Comparison of ENCODE assay signal across 17 cellular contexts in the genomic region with DNA sequence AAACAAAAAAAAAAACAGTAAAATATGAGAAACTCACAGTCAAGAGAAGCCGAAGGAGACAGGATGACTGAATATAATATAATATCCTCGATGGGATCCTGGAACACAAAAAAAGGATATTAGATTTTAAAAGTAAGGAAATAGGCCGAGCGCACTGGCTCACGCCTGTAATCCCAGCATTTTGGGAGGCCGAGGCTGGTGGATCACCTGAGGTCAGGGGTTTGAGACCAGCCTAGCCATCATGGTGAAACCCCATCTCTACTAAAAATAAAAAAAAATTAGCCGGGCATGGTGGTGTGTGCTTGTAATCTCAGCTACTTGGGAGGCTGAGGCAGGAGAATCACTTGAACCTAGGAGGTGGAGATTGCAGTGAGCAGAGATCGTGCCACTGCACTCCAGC. TPM values are rescaled to one million over a fixed set of nuclear protein-coding genes. Genes with fewer than 3 reads are reported as not detected.
"Had no signal": no experiment of that assay in that cellular context is flagged by ENCODE, and none has a peak within 500 bp of the region (broad histone marks: within the 10 kb centered on the region; RNA-seq: fewer than 3 reads in every experiment).

A gene with protein sequence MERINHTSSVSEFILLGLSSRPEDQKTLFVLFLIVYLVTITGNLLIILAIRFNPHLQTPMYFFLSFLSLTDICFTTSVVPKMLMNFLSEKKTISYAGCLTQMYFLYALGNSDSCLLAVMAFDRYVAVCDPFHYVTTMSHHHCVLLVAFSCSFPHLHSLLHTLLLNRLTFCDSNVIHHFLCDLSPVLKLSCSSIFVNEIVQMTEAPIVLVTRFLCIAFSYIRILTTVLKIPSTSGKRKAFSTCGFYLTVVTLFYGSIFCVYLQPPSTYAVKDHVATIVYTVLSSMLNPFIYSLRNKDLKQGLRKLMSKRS (minus strand): TSS at position 101 of the 400 bp plus-strand sequence. CDS start 14,907 bp downstream, outside the sequence.

RNA-seq across cellular contexts. Expression of the gene that starts here (rescaled TPM):
- total RNA-seq: activated naive CD4-positive, alpha-beta T cell treated with anti-CD3 and anti-CD28 coated beads for 36 hours; activated naive CD4-positive, alpha-beta T cell treated with anti-CD3 and anti-CD28 coated beads, Interleukin-2, amount 50 U/mL, for 72 hours; activated naive CD8-positive, alpha-beta T cell treated with anti-CD3 and anti-CD28 coated beads for 36 hours; activated naive CD8-positive, alpha-beta T cell treated with anti-CD3 and anti-CD28 coated beads, Interleukin-2, amount 10 ng/mL, durations not matched to agents 7 days and 5 days; activated T-cell treated with anti-CD3 and anti-CD28 coated beads, Interleukin-2, amount 50 U/mL, for 4 hours; activated T-cell treated with anti-CD3 and anti-CD28 coated beads, Interleukin-2, amount 50 U/mL, for 72 hours; activated T-helper 1 cell treated with anti-CD3 and anti-CD28 coated beads, Interleukin-12 subunit alpha, Interleukin-12 subunit beta, Interleukin-2, Interleukin-4 antibody, amounts not matched to agents 30 ng/mL and 10 ng/mL and 1 ng/mL, durations not matched to agents 14 hours and 24 hours and 36 hours; activated T-helper 17 cell treated with anti-CD3 and anti-CD28 coated beads, Interleukin-2, amount 50 U/mL, for 72 hours; activated T-helper 2 cell treated with anti-CD3 and anti-CD28 coated beads, Interferon-gamma antibody, Interleukin-2, Interleukin-4, amounts not matched to agents 10 μg/mL and 5 μg/mL and 100 μg/mL, durations not matched to agents 14 hours and 24 hours and 36 hours; aorta; ascending aorta; astrocyte; body of pancreas; bronchial epithelial cell; cardiac muscle cell; cardiac septum; chondrocyte had no signal
- polyA plus RNA-seq: aorta, cardiac muscle cell had no signal
